Comparison of ENCODE assay signal across 15 cellular contexts in genomic region chr2:109435866-109436634, GRCh38.
DNase-seq lines count a peak whose midpoint lies in the region; ATAC-seq and TF ChIP-seq lines count a peak whose summit lies in the region.
"Had no signal": no experiment of that assay in that cellular context is flagged by ENCODE, and none has a peak within 500 bp of the region (broad histone marks: within the 10 kb centered on the region; RNA-seq: fewer than 3 reads in every experiment).

No MANE protein-coding gene starts in this region.

- H3K4me3 ChIP-seq in trophoblast cell (ENCODE audit: low read depth, low read length) = no peak overlapping the region

- intact Hi-C loops in cardiac septum (cut with DNase I) = no loop called here

- H3K27ac ChIP-seq in trophoblast cell (ENCODE audit: low read depth, low read length) = no peak overlapping the region

- no peak for ATAC-seq in activated T-helper 17 cell treated with anti-CD3 and anti-CD28 coated beads, Interleukin-2, amount 50 U/mL, for 72 hours (replicated peaks)
- ATAC-seq in GM18505 (IDR thresholded peaks at IDR 0.05; ENCODE audit: unreplicated experiment) = no peak
- ATAC-seq: naive thymus-derived CD4-positive, alpha-beta T cell; Panc1 had no signal

- H3K4me1 Mint-ChIP-seq in activated T-helper 17 cell treated with anti-CD3 and anti-CD28 coated beads, Interleukin-2, amount 50 U/mL, for 72 hours = no peaks in the 10 kb centered on the region
- H3K4me1 Mint-ChIP-seq: naive thymus-derived CD4-positive, alpha-beta T cell; WTC11 had no signal

- no peak overlapping the region for H2BK5ac ChIP-seq in trophoblast cell (ENCODE audit: low read depth, low read length, poor library complexity)

- H2AFZ ChIP-seq in trophoblast cell (ENCODE audit: insufficient read depth, low read length, poor library complexity) = no peak overlapping the region

- H3K4me1 ChIP-seq in trophoblast cell (ENCODE audit: control insufficient read depth in 1 of 2, insufficient read depth in 2 of 2, low read length in 2 of 2) = no peaks in the 10 kb centered on the region

- H3K9me3 Mint-ChIP-seq in activated T-helper 17 cell treated with anti-CD3 and anti-CD28 coated beads, Interleukin-2, amount 50 U/mL, for 72 hours = peaks cover 9% of the 10 kb centered on the region

- TF ChIP-seq CTCF in GM13976 (IDR thresholded peaks at IDR 0.05; ENCODE audit: borderline replicate concordance, control extremely low read depth, extremely low read depth, insufficient read depth, missing control alignments) = no peak

- H3K9me3 ChIP-seq in trophoblast cell (ENCODE audit: insufficient read depth, low read depth, low read length) = peaks cover 5% of the 10 kb centered on the region

- no peaks in the 10 kb centered on the region for H3K27me3 ChIP-seq in trophoblast cell (ENCODE audit: insufficient read depth, low read length)

- H3K27me3 Mint-ChIP-seq in activated T-helper 17 cell treated with anti-CD3 and anti-CD28 coated beads, Interleukin-2, amount 50 U/mL, for 72 hours = peaks cover 10% of the 10 kb centered on the region
- H3K27me3 Mint-ChIP-seq: naive thymus-derived CD4-positive, alpha-beta T cell had no signal

- no peaks in the 10 kb centered on the region for H3K36me3 Mint-ChIP-seq in activated T-helper 17 cell treated with anti-CD3 and anti-CD28 coated beads, Interleukin-2, amount 50 U/mL, for 72 hours (ENCODE audit: low read depth)

- no peak overlapping the region for H3K4me3 Mint-ChIP-seq in activated T-helper 17 cell treated with anti-CD3 and anti-CD28 coated beads, Interleukin-2, amount 50 U/mL, for 72 hours
- H3K4me3 Mint-ChIP-seq: WTC11 had no signal

- no peak overlapping the region for H3K4ac ChIP-seq in trophoblast cell (ENCODE audit: low read depth, low read length)

- H3K9ac ChIP-seq in trophoblast cell (ENCODE audit: low read length) = no peak overlapping the region

- no peak overlapping the region for H2AK5ac ChIP-seq in trophoblast cell (ENCODE audit: low read length)

- no peak for TF ChIP-seq POLR2A in GM18505 (IDR thresholded peaks at IDR 0.05; ENCODE audit: borderline replicate concordance, extremely low read depth, insufficient read depth, insufficient read length)

- no peak overlapping the region for H2BK12ac ChIP-seq in trophoblast cell (ENCODE audit: low read length)

- H3K14ac ChIP-seq in trophoblast cell (ENCODE audit: low read length) = no peak overlapping the region

- no peak overlapping the region for H3K4me2 ChIP-seq in trophoblast cell (ENCODE audit: low read length)

- DNase-seq in activated effector memory CD4-positive, alpha-beta T cell treated with anti-CD3 and anti-CD28 coated beads, Interleukin-2, amount 50 U/mL, for 16 hours = peak; percentile 43
- DNase-seq in activated effector memory CD4-positive, alpha-beta T cell treated with Interleukin-2 at 50 U/mL for 16 hours = no peak
- DNase-seq in cardiac septum (ENCODE audit: low spot score) = peak; percentile 86
- peak; percentile 67 to 83 for DNase-seq in trophoblast cell
- no peak for DNase-seq in activated CD4-positive, alpha-beta T cell treated with anti-CD3 and anti-CD28 coated beads for 48 hours
- DNase-seq in GM13976 (ENCODE audit: low spot score) = no peak
- DNase-seq: cortex of kidney; DMS153; naive thymus-derived CD4-positive, alpha-beta T cell; NCI-H1930; stimulated activated CD4-positive, alpha-beta T cell treated with anti-CD3 and anti-CD28 coated beads, Interleukin-4, amount 100 ng/mL, for 24 hours had no signal

- no peak overlapping the region for H4K8ac ChIP-seq in trophoblast cell (ENCODE audit: low read depth, low read length)

- no peak overlapping the region for H2BK120ac ChIP-seq in trophoblast cell (ENCODE audit: insufficient read depth, low read length, poor library complexity)

- in situ Hi-C loops in GM13976 (cut with MboI; ENCODE audit: low sequenced_read_pairs, unreplicated experiment) = no loop called here

- H3K18ac ChIP-seq in trophoblast cell (ENCODE audit: low read length) = no peak overlapping the region

- no peaks in the 10 kb centered on the region for H3K79me2 ChIP-seq in trophoblast cell (ENCODE audit: control insufficient read depth, insufficient read depth, low read length, poor library complexity)

- H3K79me1 ChIP-seq in trophoblast cell (ENCODE audit: low read length) = no peaks in the 10 kb centered on the region

- no peak overlapping the region for H3K27ac Mint-ChIP-seq in activated T-helper 17 cell treated with anti-CD3 and anti-CD28 coated beads, Interleukin-2, amount 50 U/mL, for 72 hours
- H3K27ac Mint-ChIP-seq: naive thymus-derived CD4-positive, alpha-beta T cell; WTC11 had no signal

- H4K91ac ChIP-seq in trophoblast cell (ENCODE audit: low read depth, low read length) = no peak overlapping the region

- no peak overlapping the region for H4K12ac ChIP-seq in trophoblast cell (ENCODE audit: low read depth, low read length)

- H3K23ac ChIP-seq in trophoblast cell (ENCODE audit: low read length) = no peak overlapping the region

- no peaks in the 10 kb centered on the region for H3K36me3 ChIP-seq in trophoblast cell (ENCODE audit: control insufficient read depth in 1 of 2, insufficient read depth in 2 of 2, low read length in 2 of 2)

- no CpG with 5 or more reads among the region's 13 CpGs for WGBS in trophoblast cell (ENCODE audit: extremely low coverage, insufficient coverage, insufficient read length)

Comparison
In these comparisons a context has a peak if more than half of its experiments do, and no peak if none do; other contexts are left out.
1. DNase-seq: peak in activated effector memory CD4-positive, alpha-beta T cell treated with anti-CD3 and anti-CD28 coated beads, Interleukin-2, amount 50 U/mL, for 16 hours (single experiment), cardiac septum (single experiment) and trophoblast cell (2 of 2); none in activated effector memory CD4-positive, alpha-beta T cell treated with Interleukin-2 at 50 U/mL for 16 hours (single experiment), activated CD4-positive, alpha-beta T cell treated with anti-CD3 and anti-CD28 coated beads for 48 hours (single experiment) and GM13976 (single experiment).